In the genomic region with DNA sequence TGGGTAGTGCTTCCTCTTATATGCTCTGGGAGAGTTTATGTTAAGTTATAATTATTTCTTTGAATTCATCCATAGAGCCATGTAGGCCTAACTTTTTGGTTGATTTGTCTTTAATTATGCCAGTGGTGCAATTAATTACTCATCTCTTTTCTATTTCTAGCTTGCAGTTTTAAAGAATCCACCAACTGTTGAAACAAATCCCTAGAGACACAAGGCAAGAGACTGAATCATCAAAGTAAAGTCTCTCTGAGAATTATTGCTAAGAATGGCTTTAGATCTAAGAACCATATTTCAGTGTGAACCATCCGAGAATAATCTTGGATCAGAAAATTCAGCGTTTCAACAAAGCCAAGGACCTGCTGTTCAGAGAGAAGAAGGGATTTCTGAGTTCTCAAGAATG, we compare ENCODE assay signal across 26 cellular contexts. TPM values are rescaled to one million over a fixed set of nuclear protein-coding genes. Genes with fewer than 3 reads are reported as not detected.
"Had no signal": no experiment of that assay in that cellular context is flagged by ENCODE, and none has a peak within 500 bp of the region (broad histone marks: within the 10 kb centered on the region; RNA-seq: fewer than 3 reads in every experiment).

No MANE protein-coding gene starts in this region.

- H3K27me3 ChIP-seq: tibial artery had no signal

- ATAC-seq: activated T-cell treated with anti-CD3 and anti-CD28 coated beads, Interleukin-2, amount 50 U/mL, for 72 hours; esophagus mucosa; lower lobe of right lung; stimulated activated naive B cell treated with anti-CD40 and anti-IgM and Interleukin-4, amounts not matched to agents 10 μg/mL and 1 μg/mL and 100 μg/mL, for 72 hours had no signal

- DNase-seq: activated CD4-positive, alpha-beta T cell treated with anti-CD3 and anti-CD28 coated beads for 1 hour; activated CD4-positive, alpha-beta T cell treated with anti-CD3 and anti-CD28 coated beads, Interleukin-2, amount 50 U/mL, for 4 hours; activated effector memory CD4-positive, alpha-beta T cell treated with anti-CD3 and anti-CD28 coated beads, Interleukin-2, amount 50 U/mL, for 16 hours; activated naive CD4-positive, alpha-beta T cell treated with anti-CD3 and anti-CD28 coated beads, Interleukin-2, amount 50 U/mL, for 16 hours; activated T-cell treated with anti-CD3 and anti-CD28 coated beads, Interleukin-2, amount 50 U/mL, for 72 hours; effector CD8-positive, alpha-beta T cell; foreskin melanocyte; glutamatergic neuron; hypothalamus; lower lobe of right lung; nephron progenitor cell; nucleus accumbens; posterior cingulate gyrus; stimulated activated naive B cell treated with anti-CD40 and anti-IgM and Interleukin-4, amounts not matched to agents 10 μg/mL and 1 μg/mL and 100 μg/mL, for 72 hours; substantia nigra; tibial artery; WERI-Rb-1 had no signal

- H3K4me3 ChIP-seq: lower lobe of right lung, tibial artery had no signal

- H3K27ac ChIP-seq: lower lobe of right lung, tibial artery, WERI-Rb-1 had no signal

- H3K4me1 ChIP-seq: lower lobe of right lung, tibial artery had no signal

- H3K36me3 ChIP-seq: lower lobe of right lung, tibial artery, WERI-Rb-1 had no signal

- H3K9me3 ChIP-seq: lower lobe of right lung had no signal

- FAIRE-seq: astrocyte, keratinocyte had no signal

RNA-seq across cellular contexts. Expression of a gene that starts 7.1 kb away (rescaled TPM):
- total RNA-seq: activated CD8-positive, alpha-beta memory T cell treated with anti-CD3 and anti-CD28 coated beads for 36 hours; activated T-cell treated with anti-CD3 and anti-CD28 coated beads, Interleukin-2, amount 50 U/mL, for 72 hours; cerebellum; esophagus mucosa; mesothelial cell of epicardium; renal cortical epithelial cell; T-helper 2 cell treated with Interferon-gamma antibody and Interleukin-4, amounts not matched to agents 100 ng/mL and 5 ng/mL, for 36 hours; urinary bladder had no signal
